ENCODE assay signal across 9 cellular contexts in genomic region chr16:3129137-3130131, GRCh38. TPM values are rescaled to one million over a fixed set of nuclear protein-coding genes. Genes with fewer than 3 reads are reported as not detected.
DNase-seq lines count a peak whose midpoint lies in the region; ATAC-seq, FAIRE-seq and TF ChIP-seq lines count a peak whose summit lies in the region.
"Had no signal": no experiment of that assay in that cellular context is flagged by ENCODE, and none has a peak within 500 bp of the region (broad histone marks: within the 10 kb centered on the region; RNA-seq: fewer than 3 reads in every experiment).

No MANE protein-coding gene starts in this region.

- DNase-seq in CD4-positive, alpha-beta memory T cell: peak; percentile 89 to 92 (median 90)
- peak; percentile 84 for DNase-seq in NCI-H146 (lab: John Stamatoyannopoulos, UW)
- peak; percentile 79 for DNase-seq in amniotic epithelial cell (ENCODE audit: low read depth)
- DNase-seq in left ventricle myocardium superior: peak; percentile 69
- peak; percentile 81 for DNase-seq in renal cortical epithelial cell (ENCODE audit: low read depth)
- DNase-seq in H54 (ENCODE audit: insufficient read length, low spot score): no peak

- H3K4me3 ChIP-seq in CD4-positive, alpha-beta memory T cell (ENCODE audit: low read length in 2 of 2): peak overlapping the region; percentile 56 to 64
- H3K4me3 ChIP-seq in SU-DHL-6 (ENCODE audit: insufficient read depth, low read length, poor library complexity, severe bottlenecking): peak overlapping the region; percentile 52

- H3K9me2 ChIP-seq in SU-DHL-6 (replicated peaks; ENCODE audit: insufficient read depth, low read length): no peaks in the 10 kb centered on the region

- no peaks in the 10 kb centered on the region for H3K9me3 ChIP-seq in CD4-positive, alpha-beta memory T cell (ENCODE audit: control insufficient read depth in 1 of 2, low read length in 2 of 2)
- H3K9me3 ChIP-seq in SU-DHL-6 (ENCODE audit: insufficient read depth, low read length): no peaks in the 10 kb centered on the region

- H3K4me1 ChIP-seq in CD4-positive, alpha-beta memory T cell (ENCODE audit: insufficient read depth, low read length): peaks cover 52% of the 10 kb centered on the region

- peak overlapping the region; percentile 46 for H3K27ac ChIP-seq in CD4-positive, alpha-beta memory T cell (ENCODE audit: low read depth, low read length)
- peak overlapping the region; percentile 58 for H3K27ac ChIP-seq in SU-DHL-6 (ENCODE audit: low read depth, low read length)

- no peaks in the 10 kb centered on the region for H3K27me3 Mint-ChIP-seq in CD4-positive, alpha-beta memory T cell

- POLR2A ChIA-PET in CD4-positive, alpha-beta memory T cell (lab: Charles Lee; ENCODE audit: partially characterized antibody): interaction anchor here (0.8 to 7.7 kb wide), 30 partner anchors 9 to 272 kb away, joined by 3 to 146 read pairs (median 6); partner anchors contain the start of genes HCFC1R1, IL32, PKMYT1 and THOC6

- H2AFZ ChIP-seq in SU-DHL-6 (ENCODE audit: low read depth, low read length, severe bottlenecking): peak overlapping the region; percentile 54

- TF ChIP-seq POLR2A in H54 (IDR thresholded peaks at IDR 0.05; ENCODE audit: low read depth, low read length): no peak

- CTCF ChIA-PET in CD4-positive, alpha-beta memory T cell (lab: Charles Lee; ENCODE audit: partially characterized antibody): interaction anchor here (0.7 to 13.2 kb wide), 35 partner anchors 8 to 153 kb away, joined by 3 to 376 read pairs (median 8); partner anchors contain the start of genes HCFC1R1, IL32, THOC6 and ZNF205

- H3K9me3 Mint-ChIP-seq in CD4-positive, alpha-beta memory T cell: no peaks in the 10 kb centered on the region

- H3K4me2 ChIP-seq in SU-DHL-6 (ENCODE audit: low read depth, low read length, poor library complexity, severe bottlenecking): peak overlapping the region; percentile 55

- peaks cover 26 to 70% (median 42%) of the 10 kb centered on the region in 4 donors for H3K4me1 Mint-ChIP-seq in CD4-positive, alpha-beta memory T cell

- no peaks in the 10 kb centered on the region for H3K36me3 ChIP-seq in CD4-positive, alpha-beta memory T cell (ENCODE audit: insufficient read depth, low read length)
- no peaks in the 10 kb centered on the region for H3K36me3 ChIP-seq in SU-DHL-6 (ENCODE audit: low read length)

- peak overlapping the region; percentile 68 for H3K9ac ChIP-seq in SU-DHL-6 (ENCODE audit: low read length)

- peaks cover 4 to 10% of the 10 kb centered on the region in 2 donors for H3K36me3 Mint-ChIP-seq in CD4-positive, alpha-beta memory T cell

- peaks cover 11% of the 10 kb centered on the region for H3F3A ChIP-seq in SU-DHL-6 (ENCODE audit: insufficient read depth)

- intact Hi-C loops in CD4-positive, alpha-beta memory T cell (cut with micrococcal nuclease): loop anchor here (1.0 kb wide), 6 partner anchors 29 to 126 kb away; no protein-coding TSS in a partner anchor
- intact Hi-C loops in left ventricle myocardium superior (cut with micrococcal nuclease): no loop called here

- FAIRE-seq in H54 (lab: Jason Lieb, UNC): no peak
- FAIRE-seq: colon had no signal

- H3K4me3 Mint-ChIP-seq in CD4-positive, alpha-beta memory T cell: peak overlapping the region; percentile 88 to 95 (median 94)

- TF ChIP-seq CTCF in SU-DHL-6 (IDR thresholded peaks at IDR 0.05; ENCODE audit: insufficient read depth, low read length, poor library complexity, severe bottlenecking): peak; percentile 95

- ATAC-seq in GM21360 (IDR thresholded peaks at IDR 0.05; ENCODE audit: unreplicated experiment): peak; percentile 40
- ATAC-seq in left ventricle myocardium superior: peak; percentile 78

- H3K79me2 ChIP-seq in SU-DHL-6 (ENCODE audit: insufficient read depth, low read length): peaks cover 9% of the 10 kb centered on the region

- no peaks in the 10 kb centered on the region for H3K27me3 ChIP-seq in CD4-positive, alpha-beta memory T cell (ENCODE audit: insufficient read depth, low read length)
- no peaks in the 10 kb centered on the region for H3K27me3 ChIP-seq in SU-DHL-6 (ENCODE audit: low read length)

- peak overlapping the region; percentile 83 to 96 (median 89) for H3K27ac Mint-ChIP-seq in CD4-positive, alpha-beta memory T cell

- no peaks in the 10 kb centered on the region for H4K20me1 ChIP-seq in SU-DHL-6 (ENCODE audit: low read depth, low read length)

RNA-seq across cellular contexts. Expression of gene ZNF213, which starts 5.4 kb away (rescaled TPM):
- total RNA-seq in CD4-positive, alpha-beta memory T cell: 10 to 100 TPM; 14.1 to 14.5 TPM
- polyA plus RNA-seq in CD4-positive, alpha-beta memory T cell: 1 to 10 TPM in 1 of 2 donors, under 1 TPM in 1; 0.67 to 3.2 TPM
- total RNA-seq in left ventricle myocardium superior (7.1 TPM), renal cortical epithelial cell (6.1 and 19.3 TPM in 2 replicates)

RNA-seq across cellular contexts. Expression of gene ZNF205, which starts 17.0 kb away (rescaled TPM):
- total RNA-seq in CD4-positive, alpha-beta memory T cell: not detected
- under 1 TPM in 1 of 2 donors, not detected in 1; 0.20 TPM for polyA plus RNA-seq in CD4-positive, alpha-beta memory T cell
- total RNA-seq in left ventricle myocardium superior: 8.8 TPM
- 15.2 and 20.5 TPM in 2 replicates for total RNA-seq in renal cortical epithelial cell

RNA-seq across cellular contexts. Expression of gene ZSCAN10, which starts 30.3 kb away (rescaled TPM):
- under 1 TPM in 1 of 2 experiments, not detected in 1; 0.15 TPM for total RNA-seq in CD4-positive, alpha-beta memory T cell
- not detected for polyA plus RNA-seq in CD4-positive, alpha-beta memory T cell
- not detected for total RNA-seq in left ventricle myocardium superior
- total RNA-seq in renal cortical epithelial cell: not detected in 2 replicates

RNA-seq across cellular contexts. Expression of gene OR1F1, which starts 58.6 kb away (rescaled TPM):
- under 1 TPM; 0.49 to 0.97 TPM for total RNA-seq in CD4-positive, alpha-beta memory T cell
- not detected for polyA plus RNA-seq in CD4-positive, alpha-beta memory T cell
- total RNA-seq in left ventricle myocardium superior (not detected), renal cortical epithelial cell (not detected in 2 replicates)
